24 cellular contexts compared by ENCODE assay signal in the genomic region with DNA sequence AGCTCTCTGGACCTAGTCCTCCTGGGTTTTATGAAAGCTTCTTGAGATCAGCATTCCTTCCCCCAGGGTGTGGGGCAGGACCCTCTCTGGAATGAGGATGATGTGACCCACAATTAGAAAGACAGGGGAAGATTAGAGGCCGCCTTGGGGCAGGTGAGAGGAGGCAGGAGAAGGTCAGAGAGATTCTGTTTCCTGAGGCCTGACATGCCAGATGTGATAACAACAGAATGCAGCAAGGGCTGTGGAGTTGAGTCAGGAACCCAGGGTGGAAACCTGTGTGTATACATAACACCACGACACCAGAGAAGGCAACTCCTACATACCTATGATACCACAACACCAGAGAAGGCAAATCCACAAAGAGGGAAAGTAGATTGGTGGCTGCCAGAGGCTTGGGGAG.
DNase-seq lines count a peak whose midpoint lies in the region; ATAC-seq and TF ChIP-seq lines count a peak whose summit lies in the region.
"Had no signal": no experiment of that assay in that cellular context is flagged by ENCODE, and none has a peak within 500 bp of the region (broad histone marks: within the 10 kb centered on the region; RNA-seq: fewer than 3 reads in every experiment).

No MANE protein-coding gene starts in this region.

- H3K4me3 ChIP-seq in epithelial cell of esophagus (ENCODE audit: low read length) (no peak overlapping the region), parathyroid adenoma (ENCODE audit: low read depth, low read length) (no peak overlapping the region)
- H3K4me3 ChIP-seq: thyroid gland had no signal

- H3K4me2 ChIP-seq in parathyroid adenoma (ENCODE audit: low read length): no peak overlapping the region

- H3K79me2 ChIP-seq in parathyroid adenoma: no peaks in the 10 kb centered on the region

- ATAC-seq in GM18909 (IDR thresholded peaks at IDR 0.05; ENCODE audit: poor library complexity, unreplicated experiment) (no peak), GM21619 (IDR thresholded peaks at IDR 0.05; ENCODE audit: unreplicated experiment) (no peak)
- ATAC-seq: activated T-cell treated with anti-CD3 and anti-CD28 coated beads, Interleukin-2, amount 50 U/mL, for 4 hours; stimulated activated naive CD8-positive, alpha-beta T cell treated with anti-CD3 and anti-CD28 coated beads, Interleukin-15, Interleukin-2, amounts not matched to agents 100 U/mL and 50 U/mL, for 24 hours had no signal

- H3K9me3 ChIP-seq in parathyroid adenoma (ENCODE audit: control insufficient read depth, low read length): no peaks in the 10 kb centered on the region
- H3K9me3 ChIP-seq: BE2C, thyroid gland had no signal

- H3K27me3 ChIP-seq in parathyroid adenoma (ENCODE audit: control insufficient read depth, insufficient read depth, low read length): no peaks in the 10 kb centered on the region
- H3K27me3 ChIP-seq: BE2C, thyroid gland had no signal

- TF ChIP-seq CTCF in epithelial cell of esophagus (IDR thresholded peaks at IDR 0.05; ENCODE audit: insufficient read depth, low read depth, low read length, missing control alignments) (no peak), parathyroid adenoma (IDR thresholded peaks at IDR 0.05) (no peak)

- peak overlapping the region; percentile 14 for H2AFZ ChIP-seq in parathyroid adenoma

- no peaks in the 10 kb centered on the region for H3K4me1 ChIP-seq in parathyroid adenoma
- H3K4me1 ChIP-seq: BE2C, thyroid gland had no signal

- no peaks in the 10 kb centered on the region for H3K36me3 ChIP-seq in parathyroid adenoma (ENCODE audit: control insufficient read depth, insufficient read depth, low read length)
- H3K36me3 ChIP-seq: BE2C, thyroid gland had no signal

- H3K27ac ChIP-seq in parathyroid adenoma: no peak overlapping the region
- H3K27ac ChIP-seq: thyroid gland had no signal

- peak; percentile 11 for DNase-seq in NCI-H510A treated with DMSO at 0.1 percent for 48 hours (lab: John Stamatoyannopoulos, UW)
- DNase-seq in NCI-H510A (lab: John Stamatoyannopoulos, UW): no peak
- DNase-seq in NCI-H226: peak; percentile 95
- peak; percentile 44 for DNase-seq in epithelial cell of esophagus (ENCODE audit: low read depth)
- DNase-seq in NCI-H146 treated with DMSO at 0.1 percent for 48 hours (lab: John Stamatoyannopoulos, UW; ENCODE audit: unreplicated experiment): no peak
- DNase-seq: activated naive CD4-positive, alpha-beta T cell treated with Interleukin-2 at 50 U/mL for 16 hours; activated T-cell treated with anti-CD3 and anti-CD28 coated beads, Interleukin-2, amount 50 U/mL, for 4 hours; anterior cingulate cortex; BE2C; central memory CD4-positive, alpha-beta T cell; DMS79 treated with DMSO at 0.1 percent for 48 hours; foreskin fibroblast; hippocampal formation; NCI-H1417; NCI-H2107; NCI-H526 treated with DMSO at 0.1 percent for 48 hours; occipital lobe; retina; stimulated activated CD4-positive, alpha-beta T cell treated with anti-CD3 and anti-CD28 coated beads, Interleukin-2, amount 100 ng/mL, for 48 hours; stimulated activated naive CD8-positive, alpha-beta T cell treated with anti-CD3 and anti-CD28 coated beads, Interleukin-15, Interleukin-2, amounts not matched to agents 100 U/mL and 50 U/mL, for 24 hours; thyroid gland had no signal

- H3K9ac ChIP-seq in parathyroid adenoma: no peak overlapping the region

Comparison
In these comparisons a context has a peak if more than half of its experiments do, and no peak if none do; other contexts are left out.
1. DNase-seq: peak in NCI-H510A treated with DMSO at 0.1 percent for 48 hours (single experiment), NCI-H226 (single experiment) and epithelial cell of esophagus (single experiment); none in NCI-H510A (single experiment) and NCI-H146 treated with DMSO at 0.1 percent for 48 hours (single experiment).